ENCODE assay signal across 14 cellular contexts in the genomic region with DNA sequence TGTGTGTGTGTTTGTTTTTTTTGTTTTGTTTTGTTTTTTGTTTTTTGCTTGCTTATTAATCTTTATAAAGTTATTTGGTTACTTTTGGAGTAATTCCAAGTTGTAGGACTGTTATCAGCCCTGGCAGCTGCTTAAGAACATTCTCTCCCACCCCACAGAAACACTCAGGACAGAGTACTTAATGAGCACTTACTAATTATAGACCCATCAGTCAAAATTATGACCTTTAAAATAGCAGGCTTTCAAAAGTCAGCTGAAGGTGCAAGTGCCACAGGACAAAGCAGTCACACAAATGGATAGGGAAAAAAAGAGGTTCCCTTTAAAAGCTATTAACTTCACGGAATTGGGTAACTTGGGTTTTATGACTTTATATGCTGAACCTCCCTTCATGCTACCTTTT.
"Had no signal": no experiment of that assay in that cellular context is flagged by ENCODE, and none has a peak within 500 bp of the region (broad histone marks: within the 10 kb centered on the region; RNA-seq: fewer than 3 reads in every experiment).

No MANE protein-coding gene starts in this region.

- H3K27ac ChIP-seq: ascending aorta, coronary artery, stomach, WERI-Rb-1 had no signal

- DNase-seq: activated CD4-positive, alpha-beta T cell treated with anti-CD3 and anti-CD28 coated beads for 1 hour; activated CD8-positive, alpha-beta memory T cell treated with anti-CD3 and anti-CD28 coated beads for 24 hours; activated CD8-positive, alpha-beta memory T cell treated with anti-CD3 and anti-CD28 coated beads, Interleukin-2, amount 50 U/mL, for 48 hours; activated effector memory CD4-positive, alpha-beta T cell treated with Interleukin-2 at 50 U/mL for 16 hours; activated naive CD4-positive, alpha-beta T cell treated with anti-CD3 and anti-CD28 coated beads, Interleukin-2, amount 10 ng/mL, durations not matched to agents 7 days and 5 days; activated T-cell treated with anti-CD3 and anti-CD28 coated beads, Interleukin-2, amount 50 U/mL, for 48 hours; foreskin melanocyte; kidney; occipital lobe; retina; stomach; WERI-Rb-1 had no signal

- H3K4me1 ChIP-seq: ascending aorta, stomach had no signal

- H3K9me3 ChIP-seq: ascending aorta, stomach had no signal

- FAIRE-seq: kidney had no signal

- H3K27me3 ChIP-seq: ascending aorta, stomach had no signal

- H3K36me3 ChIP-seq: ascending aorta, stomach, WERI-Rb-1 had no signal

- H3K4me3 ChIP-seq: ascending aorta, coronary artery, stomach had no signal
